14 cellular contexts compared by ENCODE assay signal in the genomic region with DNA sequence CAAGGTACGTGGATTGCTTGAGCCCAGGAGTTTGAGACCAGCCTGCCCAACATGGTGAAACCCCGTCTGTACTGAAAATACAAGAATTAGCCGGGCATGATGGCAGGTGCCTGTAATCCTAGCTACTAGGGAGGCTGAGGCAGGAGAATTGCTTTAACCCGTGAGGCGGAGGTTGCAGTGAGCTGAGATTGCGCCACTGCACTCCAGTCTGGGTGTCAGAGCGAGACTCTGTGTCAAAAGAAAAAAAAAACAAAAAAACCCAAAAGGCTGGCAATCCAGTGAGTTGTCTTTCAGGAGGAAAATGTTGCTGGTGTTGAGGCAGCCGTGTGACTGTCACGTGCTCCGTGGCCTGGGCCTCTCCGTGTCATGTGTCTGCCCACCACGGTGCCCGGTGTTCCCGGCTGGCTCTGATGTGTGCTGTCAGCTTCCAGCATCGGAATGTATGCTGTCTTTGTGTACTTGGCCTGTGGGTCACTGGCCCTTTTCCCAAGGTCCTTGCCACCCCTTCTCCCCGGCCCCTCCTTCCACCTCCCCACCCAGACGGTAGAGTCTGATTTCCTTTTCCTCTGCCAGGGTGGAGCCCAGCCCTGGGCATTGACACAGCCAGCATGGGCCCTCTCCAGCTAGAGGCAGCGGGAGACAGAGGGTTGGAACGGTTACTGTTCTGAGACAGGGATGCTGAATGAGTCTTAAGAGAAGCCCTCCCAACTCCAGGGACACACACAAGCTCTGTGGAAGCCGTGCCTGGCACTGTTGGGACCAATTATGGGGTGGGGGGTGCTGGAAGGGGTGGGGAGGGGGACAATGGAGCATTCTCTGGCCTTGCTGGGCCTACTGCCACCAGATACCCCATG. TPM values are rescaled to one million over a fixed set of nuclear protein-coding genes. Genes with fewer than 3 reads are reported as not detected.
DNase-seq lines count a peak whose midpoint lies in the region; ATAC-seq and TF ChIP-seq lines count a peak whose summit lies in the region.
"Had no signal": no experiment of that assay in that cellular context is flagged by ENCODE, and none has a peak within 500 bp of the region (broad histone marks: within the 10 kb centered on the region; RNA-seq: fewer than 3 reads in every experiment).

No MANE protein-coding gene starts in this region.

- in situ Hi-C loops in SK-MEL-5 (cut with HindIII; ENCODE audit: low pct_unique_long_range_greater_than_20kb, low sequenced_read_pairs) = no loop called here
- in situ Hi-C loops in HAP-1 (cut with MboI; ENCODE audit: low sequenced_read_pairs) = loop anchor here (25.0 kb wide), 1 partner anchor 353 kb away; no protein-coding TSS in a partner anchor

- H3K4me1 ChIP-seq in heart left ventricle (peaks cover 0 to 6% (median 0%) of the 10 kb centered on the region in 12 donors), mucosa of descending colon (ENCODE audit: low read depth) (no peaks in the 10 kb centered on the region), HAP-1 (peaks cover 2% of the 10 kb centered on the region; the same call in 1 of the 2 replicates)

- H3K36me3 ChIP-seq in heart left ventricle (no peaks in the 10 kb centered on the region), mucosa of descending colon (ENCODE audit: low read depth) (no peaks in the 10 kb centered on the region), HAP-1 (replicated peaks) (no peaks in the 10 kb centered on the region)
- H3K36me3 ChIP-seq: BLaER1 treated with 17β-estradiol and CSF1 and Interleukin-3, amounts not matched to agents 10 nM and 100 nM had no signal

- TF ChIP-seq CTCF in heart left ventricle (IDR thresholded peaks at IDR 0.05) (no peak), mucosa of descending colon (IDR thresholded peaks at IDR 0.05) (no peak)

- WGBS in heart left ventricle, 4 donors = 57 to 66% (median 62%) methylated on average over 20 of the region's 20 CpGs

- no peak for TF ChIP-seq POLR2A in heart left ventricle (IDR thresholded peaks at IDR 0.05)

- DNase-seq in SK-MEL-5 (ENCODE audit: low read depth, low spot score) = peak; percentile 97
- peak in 1 of 5 donors; percentile 40 for DNase-seq in heart left ventricle
- DNase-seq in mucosa of descending colon = no peak
- peak; percentile 96 for DNase-seq in superior temporal gyrus (ENCODE audit: extremely low spot score)
- no peak for DNase-seq in activated T-cell treated with anti-CD3 and anti-CD28 coated beads for 4 hours
- no peak for DNase-seq in HAP-1 (ENCODE audit: low spot score in 2 of 2)
- DNase-seq in SHP77 (lab: John Stamatoyannopoulos, UW) = no peak
- DNase-seq: activated CD4-positive, alpha-beta T cell treated with anti-CD3 and anti-CD28 coated beads, Interleukin-2, amount 50 U/mL, for 48 hours; Kasumi-1; NCI-H2029; stimulated activated naive CD4-positive, alpha-beta T cell treated with Interleukin-2 at 50 U/mL for 16 hours had no signal

- peak; percentile 26 to 69 (median 62) for ATAC-seq in heart left ventricle
- ATAC-seq in mucosa of descending colon = peak; percentile 26
- ATAC-seq in GM18520 (IDR thresholded peaks at IDR 0.05; ENCODE audit: unreplicated experiment) = no peak

- H3K27me3 ChIP-seq in heart left ventricle (peaks cover 0 to under 1% (median 0%) of the 10 kb centered on the region in 9 donors), HAP-1 (ENCODE audit: low read depth) (no peaks in the 10 kb centered on the region)
- H3K27me3 ChIP-seq: BLaER1 treated with 17β-estradiol and CSF1 and Interleukin-3, amounts not matched to agents 10 nM and 100 nM had no signal

- H3K4me3 ChIP-seq in heart left ventricle (no peak overlapping the region), mucosa of descending colon (no peak overlapping the region), HAP-1 (no peak overlapping the region)
- H3K4me3 ChIP-seq: BLaER1 treated with 17β-estradiol and CSF1 and Interleukin-3, amounts not matched to agents 10 nM and 100 nM had no signal

- intact Hi-C loops in heart left ventricle (cut with DNase I) (no loop called here), mucosa of descending colon (cut with DNase I, micrococcal nuclease) (no loop called here)

- no peaks in the 10 kb centered on the region for H3K9me3 ChIP-seq in heart left ventricle
- no peaks in the 10 kb centered on the region for H3K9me3 ChIP-seq in mucosa of descending colon
- no peaks in the 10 kb centered on the region for H3K9me3 ChIP-seq in HAP-1
- H3K9me3 ChIP-seq: BLaER1 treated with 17β-estradiol and CSF1 and Interleukin-3, amounts not matched to agents 10 nM and 100 nM had no signal

- no peak overlapping the region for H3K27ac ChIP-seq in heart left ventricle
- H3K27ac ChIP-seq: BLaER1 treated with 17β-estradiol and CSF1 and Interleukin-3, amounts not matched to agents 10 nM and 100 nM had no signal

RNA-seq across cellular contexts. Expression of gene TUBB4A, which starts 7.2 kb away (rescaled TPM):
- total RNA-seq in SK-MEL-5 (2014; rRNA removed; shearing (Covaris generic)) = 19.8 and 24.0 TPM in 2 replicates
- 197 and 275 TPM in 2 replicates for polyA plus RNA-seq in SK-MEL-5 (2015; cell fraction: cytosol; rRNA removed)
- polyA plus RNA-seq in SK-MEL-5 (2015; cell fraction: nucleus; rRNA removed) = 35.1 and 72.8 TPM in 2 replicates
- total RNA-seq in heart left ventricle (1 to 10 TPM in 6 of 9 donors, under 1 TPM in 3; 0.41 to 4.8 (median 1.6) TPM), mucosa of descending colon (10 to 100 TPM in 1 of 3 donors, under 1 TPM in 2; 0.26 to 14.6 (median 0.82) TPM)
- polyA plus RNA-seq in heart left ventricle = 1 to 10 TPM in 1 of 2 donors, under 1 TPM in 1; 0.15 to 2.0 TPM

RNA-seq across cellular contexts. Expression of gene TNFSF9, which starts 21.5 kb away (rescaled TPM):
- total RNA-seq in SK-MEL-5 (2014; rRNA removed; shearing (Covaris generic)) = 10.9 and 13.7 TPM in 2 replicates
- 11.1 and 11.4 TPM in 2 replicates for polyA plus RNA-seq in SK-MEL-5 (2015; cell fraction: cytosol; rRNA removed)
- polyA plus RNA-seq in SK-MEL-5 (2015; cell fraction: nucleus; rRNA removed) = 5.9 and 8.4 TPM in 2 replicates
- total RNA-seq in heart left ventricle (under 1 TPM in 4 of 9 donors, not detected in 5; 0.21 to 0.77 (median 0.49) TPM), mucosa of descending colon (1 to 10 TPM in 2 of 3 donors, under 1 TPM in 1; 0.58 to 1.2 (median 1.0) TPM)
- polyA plus RNA-seq in heart left ventricle = under 1 TPM; 0.08 to 0.11 TPM

RNA-seq across cellular contexts. Expression of gene DENND1C, which starts 27.8 kb away (rescaled TPM):
- not detected in 2 replicates for total RNA-seq in SK-MEL-5 (2014; rRNA removed; shearing (Covaris generic))
- polyA plus RNA-seq in SK-MEL-5 (2015; cell fraction: cytosol; rRNA removed) = 0.06 TPM in 1 of 2 replicates, not detected in the other
- 0.07 TPM in 1 of 2 replicates, not detected in the other for polyA plus RNA-seq in SK-MEL-5 (2015; cell fraction: nucleus; rRNA removed)
- total RNA-seq in heart left ventricle (1 to 10 TPM in 2 of 9 donors, under 1 TPM in 7; 0.17 to 9.5 (median 0.50) TPM), mucosa of descending colon (1 to 10 TPM; 3.8 to 4.7 (median 4.1) TPM)
- under 1 TPM; 0.25 to 0.42 TPM for polyA plus RNA-seq in heart left ventricle
- total RNA-seq: Daoy had no signal

RNA-seq across cellular contexts. Expression of gene CRB3, which starts 45.3 kb away (rescaled TPM):
- total RNA-seq in SK-MEL-5 (2014; rRNA removed; shearing (Covaris generic)) = 0.24 and 0.58 TPM in 2 replicates
- polyA plus RNA-seq in SK-MEL-5 (2015; cell fraction: cytosol; rRNA removed) = 0.57 TPM in 1 of 2 replicates, not detected in the other
- polyA plus RNA-seq in SK-MEL-5 (2015; cell fraction: nucleus; rRNA removed) = not detected in 2 replicates
- 1 to 10 TPM in 1 of 9 donors, under 1 TPM in 2, not detected in 6; 0.40 to 1.6 (median 0.52) TPM for total RNA-seq in heart left ventricle
- polyA plus RNA-seq in heart left ventricle = under 1 TPM in 1 of 2 donors, not detected in 1; 0.28 TPM
- 100 to 1,000 TPM in 1 of 3 donors, 10 to 100 TPM in 2; 49.9 to 139 (median 86.0) TPM for total RNA-seq in mucosa of descending colon
- total RNA-seq: Daoy had no signal

RNA-seq across cellular contexts. Expression of gene SLC25A23, which starts 49.8 kb away (rescaled TPM):
- total RNA-seq in SK-MEL-5 (2014; rRNA removed; shearing (Covaris generic)) = 48.3 and 49.6 TPM in 2 replicates
- polyA plus RNA-seq in SK-MEL-5 (2015; cell fraction: cytosol; rRNA removed) = 73.0 and 80.1 TPM in 2 replicates
- 25.2 and 28.1 TPM in 2 replicates for polyA plus RNA-seq in SK-MEL-5 (2015; cell fraction: nucleus; rRNA removed)
- total RNA-seq in heart left ventricle (100 to 1,000 TPM in 6 of 9 donors, 10 to 100 TPM in 3; 78.4 to 208 (median 114) TPM), mucosa of descending colon (100 to 1,000 TPM; 106 to 181 (median 116) TPM)
- 100 to 1,000 TPM in 1 of 2 donors, 10 to 100 TPM in 1; 64.4 to 120 TPM for polyA plus RNA-seq in heart left ventricle

Comparison
In these comparisons a context has a peak if more than half of its experiments do, and no peak if none do; other contexts are left out.
1. DNase-seq: peak in SK-MEL-5 (single experiment) and superior temporal gyrus (single experiment); none in mucosa of descending colon (0 of 3), activated T-cell treated with anti-CD3 and anti-CD28 coated beads for 4 hours (single experiment), HAP-1 (0 of 2) and SHP77 (0 of 2).